Comparison of ENCODE assay signal across 9 cellular contexts in genomic region chr14:68951800-68952540, GRCh38. TPM values are rescaled to one million over a fixed set of nuclear protein-coding genes. Genes with fewer than 3 reads are reported as not detected.
A peak's percentile ranks its signal among the peaks of the same experiment; 100 is the strongest.
DNase-seq lines count a peak whose midpoint lies in the region; ATAC-seq and TF ChIP-seq lines count a peak whose summit lies in the region.
"Had no signal": no experiment of that assay in that cellular context is flagged by ENCODE, and none has a peak within 500 bp of the region (broad histone marks: within the 10 kb centered on the region; RNA-seq: fewer than 3 reads in every experiment).

No MANE protein-coding gene starts in this region.

- no peaks in the 10 kb centered on the region for H3K9me3 ChIP-seq in HUES6 (ENCODE audit: control insufficient read depth, insufficient read depth, low read depth, low read length)
- no peaks in the 10 kb centered on the region for H3K9me3 ChIP-seq in breast epithelium
- no peaks in the 10 kb centered on the region for H3K9me3 ChIP-seq in liver (ENCODE audit: control insufficient read depth in 4 of 4, low read length in 3 of 4)
- no peaks in the 10 kb centered on the region for H3K9me3 ChIP-seq in suprapubic skin

- H3K9ac ChIP-seq in HUES6 (ENCODE audit: low read length) (no peak overlapping the region), liver (ENCODE audit: low read depth in 1 of 2, low read length in 2 of 2) (no peak overlapping the region)

- peak overlapping the region; percentile 17; the same call in 1 of the 2 replicates for H3K27ac ChIP-seq in HUES6 (ENCODE audit: low read depth, low read length)
- peak overlapping the region; percentile 83 to 84 for H3K27ac ChIP-seq in breast epithelium
- peak overlapping the region; percentile 53 to 65 for H3K27ac ChIP-seq in liver (ENCODE audit: low read depth in 1 of 2, low read length in 2 of 2)
- H3K27ac ChIP-seq in suprapubic skin, result peak overlapping the region; percentile 82

- TF ChIP-seq RAD21 in liver (IDR thresholded peaks at IDR 0.05), result no peak

- intact Hi-C loops in breast epithelium (cut with DNase I; ENCODE audit: low total_unique reads), result no loop called here

- no peak overlapping the region for H3K4me3 ChIP-seq in HUES6 (ENCODE audit: low read depth, low read length)
- peak overlapping the region in 2 of 3 donors; percentile 9 to 45 for H3K4me3 ChIP-seq in breast epithelium
- H3K4me3 ChIP-seq in liver (ENCODE audit: low read depth in 1 of 3, low read length in 3 of 3), result no peak overlapping the region
- no peak overlapping the region for H3K4me3 ChIP-seq in suprapubic skin

- peaks cover 16% of the 10 kb centered on the region for H3K36me3 ChIP-seq in HUES6 (ENCODE audit: control insufficient read depth, insufficient read depth, low read length)
- H3K36me3 ChIP-seq in breast epithelium, result no peaks in the 10 kb centered on the region
- no peaks in the 10 kb centered on the region for H3K36me3 ChIP-seq in liver (ENCODE audit: control insufficient read depth in 4 of 4, insufficient read depth in 3 of 4, low read depth in 1 of 4, low read length in 3 of 4)
- H3K36me3 ChIP-seq in suprapubic skin, result no peaks in the 10 kb centered on the region

- H3K27me3 ChIP-seq in HUES6 (ENCODE audit: control insufficient read depth, insufficient read depth, low read length) (no peaks in the 10 kb centered on the region), breast epithelium (no peaks in the 10 kb centered on the region), liver (ENCODE audit: control insufficient read depth in 4 of 4, insufficient read depth in 4 of 4, low read length in 3 of 4) (no peaks in the 10 kb centered on the region), suprapubic skin (no peaks in the 10 kb centered on the region)

- ATAC-seq in HG03139 (IDR thresholded peaks at IDR 0.05; ENCODE audit: unreplicated experiment), result no peak

- peaks cover 70% of the 10 kb centered on the region for H3K4me1 ChIP-seq in HUES6 (ENCODE audit: control insufficient read depth, insufficient read depth, low read length)
- peaks cover 50 to 71% of the 10 kb centered on the region in 2 donors for H3K4me1 ChIP-seq in breast epithelium
- H3K4me1 ChIP-seq in liver (ENCODE audit: control insufficient read depth in 4 of 4, insufficient read depth in 4 of 4, low read length in 3 of 4), result peaks cover 21 to 57% (median 42%) of the 10 kb centered on the region in 4 donors
- peaks cover 96% of the 10 kb centered on the region for H3K4me1 ChIP-seq in suprapubic skin

- no peak for TF ChIP-seq EP300 in suprapubic skin (IDR thresholded peaks at IDR 0.05)

- no peak for TF ChIP-seq POLR2A in breast epithelium (IDR thresholded peaks at IDR 0.05)
- no peak for TF ChIP-seq POLR2A in suprapubic skin (IDR thresholded peaks at IDR 0.05)

- TF ChIP-seq CTCF in breast epithelium (IDR thresholded peaks at IDR 0.05) (no peak), liver (IDR thresholded peaks at IDR 0.05; ENCODE audit: low read depth, low read length, missing input control) (no peak), suprapubic skin (IDR thresholded peaks at IDR 0.05) (no peak), GM10266 (IDR thresholded peaks at IDR 0.05; ENCODE audit: control insufficient read depth, insufficient read depth, low read depth, missing control alignments) (no peak)

- DNase-seq in breast epithelium (ENCODE audit: low spot score in 2 of 2), result no peak
- DNase-seq in suprapubic skin (ENCODE audit: low spot score in 2 of 2), result no peak
- DNase-seq in GM10266 (ENCODE audit: extremely low spot score), result no peak
- DNase-seq in SHP77 treated with DMSO at 0.1 percent for 48 hours (lab: John Stamatoyannopoulos, UW), result no peak
- no peak for DNase-seq in activated CD4-positive, CD25-positive, alpha-beta regulatory T cell (lab: John Stamatoyannopoulos, UW)
- DNase-seq: activated CD4-positive, alpha-beta memory T cell treated with anti-CD3 and anti-CD28 coated beads for 36 hours had no signal

- WGBS in liver, result 62% methylated on average over 14 of the region's 14 CpGs
- WGBS in suprapubic skin, result 40% methylated on average over 14 of the region's 14 CpGs

TF ChIP-seq in liver, 16 proteins besides CTCF, POLR2A, EP300 and RAD21:
- TF ChIP-seq TAF1 (conservative IDR thresholded peaks at IDR 0.05), result no peak
- TF ChIP-seq SP1 (IDR thresholded peaks at IDR 0.05), result peak; percentile 39
- TF ChIP-seq HNF4G (IDR thresholded peaks at IDR 0.05), result no peak
- TF ChIP-seq HNF4A (conservative IDR thresholded peaks at IDR 0.05), result peak; percentile 16 to 54
- no peak for TF ChIP-seq YY1 (IDR thresholded peaks at IDR 0.05)
- no peak for TF ChIP-seq JUND (IDR thresholded peaks at IDR 0.05)

RNA-seq across cellular contexts. Expression of gene ACTN1, which starts 27.1 kb away (rescaled TPM):
- 100 to 1,000 TPM in 2 of 3 donors, 10 to 100 TPM in 1; 75.0 to 295 (median 290) TPM for total RNA-seq in breast epithelium
- 100 to 1,000 TPM in 1 of 2 donors, 10 to 100 TPM in 1; 55.4 to 100 TPM for total RNA-seq in liver
- polyA plus RNA-seq in liver, result 10 to 100 TPM; 36.2 to 70.7 TPM
- total RNA-seq in suprapubic skin, result 100 to 1,000 TPM in 2 of 4 donors, 10 to 100 TPM in 2; 76.8 to 117 (median 94.0) TPM

Comparison
In these comparisons a context has a peak if more than half of its experiments do, and no peak if none do; other contexts are left out.
1. H3K27ac ChIP-seq: peak in every context shown above with its lines; median percentile 84 in breast epithelium; 82 in suprapubic skin; 59 in liver; 17 in HUES6.
2. H3K4me3 ChIP-seq: peak in breast epithelium (2 of 3); none in HUES6 (single experiment), liver (0 of 3) and suprapubic skin (single experiment).